In the genomic region with DNA sequence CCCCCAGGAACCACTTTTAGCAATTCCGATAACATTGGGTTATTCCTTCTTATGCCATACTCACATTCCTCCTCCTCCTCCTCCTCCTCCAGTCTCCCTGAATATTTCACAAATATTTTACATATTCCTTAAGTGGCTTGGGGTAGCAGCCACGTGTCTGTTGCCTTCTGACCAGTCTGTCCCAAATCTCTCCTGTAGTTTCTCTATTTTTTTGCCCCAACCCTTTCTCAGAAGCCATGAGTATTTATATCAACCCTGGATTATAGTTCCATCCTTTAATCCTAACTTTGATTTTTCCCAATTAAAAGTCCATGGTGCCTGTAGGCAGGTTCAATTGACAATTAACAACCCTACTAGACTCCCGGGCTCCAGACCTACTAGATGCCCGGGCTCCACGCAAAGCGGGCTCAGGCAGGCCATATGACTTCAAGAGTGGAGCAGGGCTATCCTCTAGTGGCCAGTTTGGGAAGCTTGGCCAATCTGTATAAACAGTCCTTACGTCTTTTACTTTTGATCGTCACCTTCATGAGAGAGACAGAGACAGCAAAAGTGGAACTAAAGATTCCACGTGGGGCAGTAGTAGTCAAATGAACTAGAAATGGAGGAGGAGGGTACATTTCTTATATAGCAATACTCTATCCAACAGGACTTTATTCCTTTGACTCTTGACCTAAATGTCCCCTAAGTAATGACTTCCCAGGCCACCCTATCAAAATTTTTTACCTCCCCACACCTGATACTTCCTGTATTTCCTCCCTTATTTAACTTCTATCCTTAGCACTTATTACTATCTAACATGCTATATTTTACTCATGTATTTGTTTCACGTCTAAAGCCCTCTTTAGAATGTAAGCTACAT, we compare ENCODE assay signal across 8 cellular contexts.
DNase-seq lines count a peak whose midpoint lies in the region; ATAC-seq and TF ChIP-seq lines count a peak whose summit lies in the region.

No MANE protein-coding gene starts in this region.

- no peaks in the 10 kb centered on the region for H3K9me1 ChIP-seq in IMR-90 (ENCODE audit: insufficient read depth, low read length)

- no peak overlapping the region for H2BK20ac ChIP-seq in IMR-90 (ENCODE audit: low read depth, low read length)

- no TSS peak for BruUV-seq in IMR-90 (replicated peaks; lab: Mats Ljungman, UMichigan)

- in situ Hi-C loops in IMR-90 (cut with MboI; ENCODE audit: low sequenced_read_pairs) = loop anchor here (10.0 kb wide), 1 partner anchor 572 kb away; no protein-coding TSS in a partner anchor

- H3K18ac ChIP-seq in IMR-90 (ENCODE audit: low read depth, low read length) = no peak overlapping the region

- POLR2A ChIA-PET in IMR-90 (lab: Charles Lee; ENCODE audit: unreplicated experiment) = no interaction called here

- TF ChIP-seq POLR2A in IMR-90 (IDR thresholded peaks at IDR 0.05; ENCODE audit: low read depth, low read length) = no peak

- peak overlapping the region; percentile 85 for H3K4me2 ChIP-seq in IMR-90 (ENCODE audit: low read depth, low read length)

- peak; percentile 74 for TF ChIP-seq CTCF in GM12864 (IDR thresholded peaks at IDR 0.05; ENCODE audit: low read depth, low read length, missing control alignments)
- TF ChIP-seq CTCF in IMR-90 (conservative IDR thresholded peaks at IDR 0.05; ENCODE audit: low read depth, low read length) = peak; percentile 83
- peak; percentile 83 for TF ChIP-seq CTCF in liver (IDR thresholded peaks at IDR 0.05; ENCODE audit: low read depth, low read length, missing input control)

- H3K9me3 ChIP-seq in IMR-90 (ENCODE audit: control insufficient read depth, insufficient read depth, low read length) = no peaks in the 10 kb centered on the region
- H3K9me3 ChIP-seq in liver (ENCODE audit: control insufficient read depth in 4 of 4, low read length in 3 of 4) = no peaks in the 10 kb centered on the region

- no peak overlapping the region for H3K14ac ChIP-seq in IMR-90 (replicated peaks; ENCODE audit: low read depth, low read length)

- WGBS in IMR-90 (ENCODE audit: extremely low coverage in 2 of 2, insufficient read length in 1 of 2), 2 experiments = no CpG with 5 or more reads among the region's 10 CpGs
- 26% methylated on average over 10 of the region's 10 CpGs for WGBS in liver

- intact Hi-C loops in IMR-90 (cut with micrococcal nuclease) = loop anchor here (1.0 to 10.0 kb wide), 4 partner anchors 131 to 982 kb away; partner anchors contain the start of gene CCDC80
- intact Hi-C loops in dendritic cell treated with granulocyte-macrophage colony-stimulating factor and Interleukin-4, amounts not matched to agents 40 ng/mL and 50 ng/mL, for 4 days (cut with micrococcal nuclease) = loop anchor here (1.0 to 10.0 kb wide), 3 partner anchors 48 to 131 kb away; partner anchors contain the start of gene USF3

- H3K4me3 ChIP-seq in GM12864 (ENCODE audit: low read depth, low read length) (no peak overlapping the region), IMR-90 (ENCODE audit: insufficient read depth, low read depth, low read length) (no peak overlapping the region), liver (ENCODE audit: low read depth in 1 of 3, low read length in 3 of 3) (peak overlapping the region in 1 of 3 donors; percentile 2)

- H4K8ac ChIP-seq in IMR-90 (ENCODE audit: low read depth in 2 of 2, low read length in 2 of 2) = no peak overlapping the region

- no peaks in the 10 kb centered on the region for H3K9me3 Mint-ChIP-seq in dendritic cell treated with granulocyte-macrophage colony-stimulating factor and Interleukin-4, amounts not matched to agents 40 ng/mL and 50 ng/mL, for 4 days

- H3K36me3 ChIP-seq in IMR-90 (ENCODE audit: control insufficient read depth, insufficient read depth, low read length) (no peaks in the 10 kb centered on the region), liver (ENCODE audit: control insufficient read depth in 4 of 4, insufficient read depth in 3 of 4, low read depth in 1 of 4, low read length in 3 of 4) (no peaks in the 10 kb centered on the region)

- no peak overlapping the region for H2BK5ac ChIP-seq in IMR-90 (ENCODE audit: low read depth, low read length, poor library complexity, severe bottlenecking)

- no peak overlapping the region for H2AK5ac ChIP-seq in IMR-90 (ENCODE audit: low read depth, low read length)

- no peak overlapping the region for H3K4ac ChIP-seq in IMR-90 (ENCODE audit: low read depth, low read length)

- ATAC-seq in IMR-90 (ENCODE audit: low read depth) = peak; percentile 93

- H3K4me1 Mint-ChIP-seq in dendritic cell treated with granulocyte-macrophage colony-stimulating factor and Interleukin-4, amounts not matched to agents 40 ng/mL and 50 ng/mL, for 4 days (ENCODE audit: low read depth) = peaks cover 33% of the 10 kb centered on the region

- no peaks in the 10 kb centered on the region for H3K36me3 Mint-ChIP-seq in dendritic cell treated with granulocyte-macrophage colony-stimulating factor and Interleukin-4, amounts not matched to agents 40 ng/mL and 50 ng/mL, for 4 days (ENCODE audit: low read depth)

- no peaks in the 10 kb centered on the region for H3K27me3 Mint-ChIP-seq in dendritic cell treated with granulocyte-macrophage colony-stimulating factor and Interleukin-4, amounts not matched to agents 40 ng/mL and 50 ng/mL, for 4 days

- TF ChIP-seq RAD21 in IMR-90 (IDR thresholded peaks at IDR 0.05; ENCODE audit: low read length) = peak; percentile 82
- peak; percentile 95 to 98 for TF ChIP-seq RAD21 in liver (IDR thresholded peaks at IDR 0.05)

- peaks cover 2% of the 10 kb centered on the region; the same call in 1 of the 2 replicates for H3K4me1 ChIP-seq in IMR-90 (ENCODE audit: control insufficient read depth, insufficient read depth, low read length)
- peaks cover 0 to 9% (median 4%) of the 10 kb centered on the region in 4 donors for H3K4me1 ChIP-seq in liver (ENCODE audit: control insufficient read depth in 4 of 4, insufficient read depth in 4 of 4, low read length in 3 of 4)

- no peak overlapping the region for H2BK120ac ChIP-seq in IMR-90 (ENCODE audit: low read depth, low read length)

- H3K27ac ChIP-seq in IMR-90 (ENCODE audit: insufficient read depth, low read length) (no peak overlapping the region), liver (ENCODE audit: low read depth in 1 of 2, low read length in 2 of 2) (peak overlapping the region in 1 of 2 donors; percentile 35)

- dilution Hi-C loops in IMR-90 (cut with HindIII; ENCODE audit: low sequenced_read_pairs, unreplicated experiment) = no loop called here

- H2AFZ ChIP-seq in IMR-90 (replicated peaks; ENCODE audit: low read length, poor library complexity) = no peak overlapping the region

- no peak overlapping the region for H4K5ac ChIP-seq in IMR-90 (ENCODE audit: low read depth, low read length)

- no peak overlapping the region for H2BK15ac ChIP-seq in IMR-90 (ENCODE audit: low read depth, low read length)

- no peak overlapping the region for H4K91ac ChIP-seq in IMR-90 (ENCODE audit: insufficient read depth, low read depth, low read length)

- H3K56ac ChIP-seq in IMR-90 (ENCODE audit: extremely low read depth, insufficient read depth, low read length) = no peak overlapping the region

- H2AK9ac ChIP-seq in IMR-90 (replicated peaks; ENCODE audit: low read depth, low read length, poor library complexity) = no peak overlapping the region

- no peaks in the 10 kb centered on the region for H4K20me1 ChIP-seq in IMR-90 (ENCODE audit: insufficient read depth, low read length)

- CTCF ChIA-PET in IMR-90 (lab: Yijun Ruan, JAX) = interaction anchor here (0.7 to 1.4 kb wide), 7 partner anchors 9 to 133 kb away, joined by 3 to 8 read pairs (median 3); no protein-coding TSS in a partner anchor

- peak overlapping the region; percentile 74 for H3K4me3 Mint-ChIP-seq in dendritic cell treated with granulocyte-macrophage colony-stimulating factor and Interleukin-4, amounts not matched to agents 40 ng/mL and 50 ng/mL, for 4 days

- H3K27ac Mint-ChIP-seq in dendritic cell treated with granulocyte-macrophage colony-stimulating factor and Interleukin-4, amounts not matched to agents 40 ng/mL and 50 ng/mL, for 4 days = peak overlapping the region; percentile 81

- DNase-seq in AG08395 (ENCODE audit: low spot score) (peak; percentile 71), GM12864 (ENCODE audit: low read depth) (peak; percentile 31), IMR-90 (peak; percentile 58), RPMI7951 (ENCODE audit: low read depth) (peak; percentile 76), stromal cell of bone marrow (ENCODE audit: low read depth) (peak; percentile 43), NCI-H187 treated with DMSO at 0.1 percent for 48 hours (lab: John Stamatoyannopoulos, UW) (no peak)

- H3K27me3 ChIP-seq in IMR-90 (ENCODE audit: control insufficient read depth, insufficient read depth, low read length) (peaks cover 13% of the 10 kb centered on the region), liver (ENCODE audit: control insufficient read depth in 4 of 4, insufficient read depth in 4 of 4, low read length in 3 of 4) (no peaks in the 10 kb centered on the region)

- H3K9ac ChIP-seq in IMR-90 (ENCODE audit: low read depth, low read length) (no peak overlapping the region), liver (ENCODE audit: low read depth in 1 of 2, low read length in 2 of 2) (peak overlapping the region; percentile 36 to 41)

- H3K79me1 ChIP-seq in IMR-90 (ENCODE audit: low read depth in 1 of 2, low read length in 2 of 2) = no peaks in the 10 kb centered on the region

- no peak overlapping the region for H3K23ac ChIP-seq in IMR-90 (ENCODE audit: low read depth, low read length)

TF ChIP-seq in IMR-90, 13 proteins besides CTCF, POLR2A, EP300 and RAD21:
- TF ChIP-seq CEBPB (IDR thresholded peaks at IDR 0.05; ENCODE audit: low read depth, low read length) = no peak
- no peak for TF ChIP-seq BHLHE40 (IDR thresholded peaks at IDR 0.05; ENCODE audit: low read depth, low read length)
- TF ChIP-seq SMC3 (IDR thresholded peaks at IDR 0.05; ENCODE audit: low read depth, low read length) = peak; percentile 68
- no peak for TF ChIP-seq RCOR1 (IDR thresholded peaks at IDR 0.05; ENCODE audit: insufficient replicate concordance, low read length)
TF ChIP-seq in IMR-90: peak in this region for 1.

TF ChIP-seq in liver, 16 proteins besides CTCF, POLR2A, EP300 and RAD21 (continues in another document):
- TF ChIP-seq, protein P1, sequence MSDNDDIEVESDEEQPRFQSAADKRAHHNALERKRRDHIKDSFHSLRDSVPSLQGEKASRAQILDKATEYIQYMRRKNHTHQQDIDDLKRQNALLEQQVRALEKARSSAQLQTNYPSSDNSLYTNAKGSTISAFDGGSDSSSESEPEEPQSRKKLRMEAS (IDR thresholded peaks at IDR 0.05) = peak; percentile 14
- TF ChIP-seq NR2F2 (IDR thresholded peaks at IDR 0.05) = no peak
- TF ChIP-seq EGR1 (IDR thresholded peaks at IDR 0.05; ENCODE audit: low read depth in 2 of 2) = no peak
- peak; percentile 15 for TF ChIP-seq FOXA2 (IDR thresholded peaks at IDR 0.05)
- TF ChIP-seq YY1 (IDR thresholded peaks at IDR 0.05) = peak; percentile 40
- no peak for TF ChIP-seq HNF4G (IDR thresholded peaks at IDR 0.05)
- TF ChIP-seq TAF1 (conservative IDR thresholded peaks at IDR 0.05) = no peak
- peak in 1 of 2 donors; percentile 23 for TF ChIP-seq RXRA (IDR thresholded peaks at IDR 0.05)
- no peak for TF ChIP-seq JUND (IDR thresholded peaks at IDR 0.05)
- no peak for TF ChIP-seq FOXA1 (IDR thresholded peaks at IDR 0.05)
- peak; percentile 8 for TF ChIP-seq SP1 (IDR thresholded peaks at IDR 0.05)
- TF ChIP-seq GABPA (IDR thresholded peaks at IDR 0.05 in 1 of 2, conservative IDR thresholded peaks at IDR 0.05 in 1 of 2) = no peak
